In genomic region chr3:7340795-7341194, GRCh38 we compare ENCODE assay signal across 19 cellular contexts.
DNase-seq lines count a peak whose midpoint lies in the region; ATAC-seq and TF ChIP-seq lines count a peak whose summit lies in the region.
"Had no signal": no experiment of that assay in that cellular context is flagged by ENCODE, and none has a peak within 500 bp of the region (broad histone marks: within the 10 kb centered on the region; RNA-seq: fewer than 3 reads in every experiment).

No MANE protein-coding gene starts in this region.

- no peaks in the 10 kb centered on the region for H3K27me3 ChIP-seq in sigmoid colon

- intact Hi-C loops in sigmoid colon (cut with DNase I): no loop called here

- TF ChIP-seq CTCF in choroid plexus epithelial cell (conservative IDR thresholded peaks at IDR 0.05; ENCODE audit: low read depth, low read length) (no peak), sigmoid colon (IDR thresholded peaks at IDR 0.05) (no peak)

- no peak overlapping the region for H3K4me3 ChIP-seq in choroid plexus epithelial cell (ENCODE audit: low read depth, low read length)
- no peak overlapping the region for H3K4me3 ChIP-seq in sigmoid colon

- H3K4me1 ChIP-seq in sigmoid colon: no peaks in the 10 kb centered on the region

- no peaks in the 10 kb centered on the region for H3K27me3 Mint-ChIP-seq in T-helper 2 cell treated with Interferon-gamma antibody and Interleukin-4, amounts not matched to agents 5 μg/mL and 100 μg/mL, for 36 hours (ENCODE audit: low read depth)

- H3K27ac Mint-ChIP-seq in T-helper 2 cell treated with Interferon-gamma antibody and Interleukin-4, amounts not matched to agents 5 μg/mL and 100 μg/mL, for 36 hours: no peak overlapping the region

- H3K9me3 Mint-ChIP-seq in T-helper 2 cell treated with Interferon-gamma antibody and Interleukin-4, amounts not matched to agents 5 μg/mL and 100 μg/mL, for 36 hours: peaks cover 8% of the 10 kb centered on the region

- no peak for TF ChIP-seq EP300 in sigmoid colon (IDR thresholded peaks at IDR 0.05)

- no peak for TF ChIP-seq POLR2A in sigmoid colon (IDR thresholded peaks at IDR 0.05)

- DNase-seq in activated gamma-delta T cell treated with Interleukin-2 at 50 U/mL for 16 hours (peak; percentile 3), activated gamma-delta T cell (lab: John Stamatoyannopoulos, UW) (no peak), choroid plexus epithelial cell (ENCODE audit: low read depth) (peak; percentile 18), lung microvascular endothelial cell (ENCODE audit: low read depth in 2 of 2) (peak; percentile 8 to 28), sigmoid colon (no peak)
- DNase-seq in T-helper 2 cell treated with Interferon-gamma antibody and Interleukin-4, amounts not matched to agents 5 μg/mL and 100 μg/mL, for 36 hours (ENCODE audit: low spot score): no peak
- DNase-seq: C1 segment of cervical spinal cord, GOT3, KBM-7, NCI-H1048, NCI-H146, NCI-H2081 treated with DMSO at 0.1 percent for 48 hours, NCI-H345, NCI-H774 had no signal

- H3K36me3 Mint-ChIP-seq in T-helper 2 cell treated with Interferon-gamma antibody and Interleukin-4, amounts not matched to agents 5 μg/mL and 100 μg/mL, for 36 hours (ENCODE audit: low read depth): no peaks in the 10 kb centered on the region

- H3K9me3 ChIP-seq in sigmoid colon: no peaks in the 10 kb centered on the region

- H3K4me1 Mint-ChIP-seq in T-helper 2 cell treated with Interferon-gamma antibody and Interleukin-4, amounts not matched to agents 5 μg/mL and 100 μg/mL, for 36 hours (ENCODE audit: low read depth): no peaks in the 10 kb centered on the region

- no peak for ATAC-seq in GM21619 (IDR thresholded peaks at IDR 0.05; ENCODE audit: unreplicated experiment)
- no peak for ATAC-seq in GM21447 (IDR thresholded peaks at IDR 0.05; ENCODE audit: unreplicated experiment)
- ATAC-seq: Panc1, Right ventricle myocardium inferior had no signal

- no peak overlapping the region for H3K27ac ChIP-seq in sigmoid colon
- H3K27ac ChIP-seq: HL-60 had no signal

- H3K4me3 Mint-ChIP-seq in T-helper 2 cell treated with Interferon-gamma antibody and Interleukin-4, amounts not matched to agents 5 μg/mL and 100 μg/mL, for 36 hours: no peak overlapping the region

- WGBS in sigmoid colon, 2 donors: 17 to 51% methylated on average over 2 of the region's 2 CpGs

- no peaks in the 10 kb centered on the region for H3K36me3 ChIP-seq in sigmoid colon

Comparison
In these comparisons a context has a peak if more than half of its experiments do, and no peak if none do; other contexts are left out.
1. DNase-seq: peak in activated gamma-delta T cell treated with Interleukin-2 at 50 U/mL for 16 hours (single experiment), choroid plexus epithelial cell (single experiment) and lung microvascular endothelial cell (2 of 2); none in activated gamma-delta T cell (single experiment), T-helper 2 cell treated with Interferon-gamma antibody and Interleukin-4, amounts not matched to agents 5 μg/mL and 100 μg/mL, for 36 hours (single experiment) and sigmoid colon (single experiment).